Comparison of ENCODE assay signal across 11 cellular contexts in the genomic region with DNA sequence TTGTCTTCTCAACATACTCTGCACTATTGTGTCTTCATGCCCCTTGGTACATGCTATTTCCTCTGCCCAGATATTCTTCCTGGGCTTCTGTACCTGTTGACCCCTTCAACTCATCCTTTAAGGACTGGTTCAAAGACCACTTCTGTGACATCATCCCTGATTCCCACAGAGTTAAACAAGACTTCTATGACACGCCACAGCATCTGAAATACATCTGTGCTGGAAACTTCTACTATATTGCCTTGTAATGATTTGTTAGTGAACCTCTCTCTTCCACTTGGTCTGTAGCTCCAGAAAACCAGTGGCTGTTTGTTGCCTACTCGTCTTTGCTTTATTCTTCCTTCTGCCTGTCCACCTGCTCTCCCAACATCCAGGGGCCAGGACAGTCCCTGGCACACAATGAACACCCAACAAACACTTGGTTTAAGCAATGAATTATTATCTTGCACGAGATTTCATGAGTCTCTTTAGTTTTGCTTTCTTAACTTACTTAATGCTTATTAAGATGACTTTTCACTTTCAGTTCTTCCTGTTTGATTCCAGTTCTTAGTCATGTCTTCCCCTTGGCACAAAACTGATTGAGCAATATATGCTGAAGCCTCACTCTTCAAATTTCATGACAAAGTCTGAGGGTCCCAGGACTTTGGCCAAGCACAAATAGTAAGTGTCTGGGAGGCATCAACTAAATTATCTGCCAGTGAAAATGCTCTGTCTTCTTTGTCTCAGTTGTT.
DNase-seq lines count a peak whose midpoint lies in the region; ATAC-seq and TF ChIP-seq lines count a peak whose summit lies in the region.
"Had no signal": no experiment of that assay in that cellular context is flagged by ENCODE, and none has a peak within 500 bp of the region (broad histone marks: within the 10 kb centered on the region; RNA-seq: fewer than 3 reads in every experiment).

No MANE protein-coding gene starts in this region.

- H3K4me2 ChIP-seq in GM23248 (ENCODE audit: unreplicated experiment) (peak overlapping the region; percentile 57), IMR-90 (ENCODE audit: low read depth, low read length) (no peak overlapping the region)

- H3K9me1 ChIP-seq in IMR-90 (ENCODE audit: insufficient read depth, low read length): no peaks in the 10 kb centered on the region

- no peak overlapping the region for H3K56ac ChIP-seq in IMR-90 (ENCODE audit: extremely low read depth, insufficient read depth, low read length)

- H2BK20ac ChIP-seq in IMR-90 (ENCODE audit: low read depth, low read length): no peak overlapping the region

- H3K4ac ChIP-seq in IMR-90 (ENCODE audit: low read depth, low read length): no peak overlapping the region

- intact Hi-C loops in IMR-90 (cut with micrococcal nuclease) (no loop called here), heart right ventricle (cut with DNase I) (no loop called here), vagina (cut with DNase I) (no loop called here)

- H3K27me3 ChIP-seq in GM23248 (replicated peaks; ENCODE audit: insufficient read depth) (no peaks in the 10 kb centered on the region), IMR-90 (ENCODE audit: control insufficient read depth, insufficient read depth, low read length) (no peaks in the 10 kb centered on the region), heart right ventricle (no peaks in the 10 kb centered on the region), vagina (no peaks in the 10 kb centered on the region)
- H3K27me3 ChIP-seq: tibial nerve had no signal

- H3K23ac ChIP-seq in IMR-90 (ENCODE audit: low read depth, low read length): no peak overlapping the region

- WGBS in GM23248 (ENCODE audit: low coverage in 1 of 2, low lambda C conversion rate in 2 of 2, missing lambda C conversion rate in 2 of 2), 2 experiments: 0% methylated on average over 3 of the region's 3 CpGs
- no CpG with 5 or more reads among the region's 3 CpGs for WGBS in IMR-90 (ENCODE audit: extremely low coverage in 2 of 2, insufficient read length in 1 of 2), 2 experiments
- WGBS in heart right ventricle, 2 donors: 53 to 62% methylated on average over 3 of the region's 3 CpGs

- H3K9ac ChIP-seq in GM23248 (no peak overlapping the region), IMR-90 (ENCODE audit: low read depth, low read length) (no peak overlapping the region)

- H3K4me1 ChIP-seq in GM23248 (ENCODE audit: insufficient read depth): no peaks in the 10 kb centered on the region
- H3K4me1 ChIP-seq in IMR-90 (ENCODE audit: control insufficient read depth, insufficient read depth, low read length): no peaks in the 10 kb centered on the region
- peaks cover 0 to 12% (median 0%) of the 10 kb centered on the region in 9 donors for H3K4me1 ChIP-seq in heart right ventricle
- H3K4me1 ChIP-seq in vagina: no peaks in the 10 kb centered on the region

- H4K91ac ChIP-seq in IMR-90 (ENCODE audit: insufficient read depth, low read depth, low read length): no peak overlapping the region

- H3K79me2 ChIP-seq in GM23248 (ENCODE audit: insufficient read depth): no peaks in the 10 kb centered on the region

- POLR2A ChIA-PET in IMR-90 (lab: Charles Lee; ENCODE audit: unreplicated experiment): no interaction called here

- CTCF ChIA-PET in IMR-90 (lab: Yijun Ruan, JAX): no interaction called here

- no peak overlapping the region for H2BK15ac ChIP-seq in IMR-90 (ENCODE audit: low read depth, low read length)

- H2BK5ac ChIP-seq in IMR-90 (ENCODE audit: low read depth, low read length, poor library complexity, severe bottlenecking): no peak overlapping the region

- H4K20me1 ChIP-seq in GM23248 (ENCODE audit: insufficient read depth) (no peaks in the 10 kb centered on the region), IMR-90 (ENCODE audit: insufficient read depth, low read length) (no peaks in the 10 kb centered on the region)

- no peak overlapping the region for H3K27ac ChIP-seq in GM23248
- no peak overlapping the region for H3K27ac ChIP-seq in IMR-90 (ENCODE audit: insufficient read depth, low read length)
- H3K27ac ChIP-seq in heart right ventricle: peak overlapping the region in 9 of 10 donors; percentile 17 to 86 (median 64)
- no peak overlapping the region for H3K27ac ChIP-seq in vagina

- dilution Hi-C loops in IMR-90 (cut with HindIII; ENCODE audit: low sequenced_read_pairs, unreplicated experiment): no loop called here

- TF ChIP-seq POLR2A in IMR-90 (IDR thresholded peaks at IDR 0.05; ENCODE audit: low read depth, low read length) (no peak), vagina (IDR thresholded peaks at IDR 0.05) (no peak)

- in situ Hi-C loops in GM23248 (cut with MboI): no loop called here
- in situ Hi-C loops in IMR-90 (cut with MboI; ENCODE audit: low sequenced_read_pairs): no loop called here

- no peaks in the 10 kb centered on the region for H3K9me2 ChIP-seq in GM23248 (ENCODE audit: insufficient read depth)

- ATAC-seq in GM18498 (IDR thresholded peaks at IDR 0.05; ENCODE audit: unreplicated experiment) (peak; percentile 93), IMR-90 (ENCODE audit: low read depth) (no peak), heart right ventricle (peak in 7 of 8 donors; percentile 36 to 61 (median 52))
- ATAC-seq in activated CD4-positive, CD25-positive, alpha-beta regulatory T cell treated with anti-CD3 and anti-CD28 coated beads, Interleukin-2, amount 50 U/mL, for 24 hours: no peak

- DNase-seq in GM23248: peak; percentile 42
- DNase-seq in IMR-90: no peak
- no peak for DNase-seq in heart right ventricle
- DNase-seq in kidney tubule cell (ENCODE audit: low spot score): no peak
- no peak for DNase-seq in GM19238 (ENCODE audit: insufficient read length, low spot score)
- no peak for DNase-seq in vagina (ENCODE audit: extremely low spot score in 2 of 2)
- DNase-seq: NCI-H748 treated with DMSO at 0.1 percent for 48 hours had no signal

- TF ChIP-seq CTCF in IMR-90 (conservative IDR thresholded peaks at IDR 0.05; ENCODE audit: low read depth, low read length) (no peak), heart right ventricle (IDR thresholded peaks at IDR 0.05) (no peak), vagina (IDR thresholded peaks at IDR 0.05) (no peak)

- no peaks in the 10 kb centered on the region for H3F3A ChIP-seq in GM23248 (ENCODE audit: insufficient read depth)

- H3K9me3 ChIP-seq in GM23248 (ENCODE audit: low read depth) (no peaks in the 10 kb centered on the region), IMR-90 (ENCODE audit: control insufficient read depth, insufficient read depth, low read length) (peaks cover 2% of the 10 kb centered on the region; the same call in 1 of the 2 replicates), heart right ventricle (no peaks in the 10 kb centered on the region), vagina (no peaks in the 10 kb centered on the region)
- H3K9me3 ChIP-seq: mucosa of descending colon, tibial nerve had no signal

- no peaks in the 10 kb centered on the region for H3K79me1 ChIP-seq in IMR-90 (ENCODE audit: low read depth in 1 of 2, low read length in 2 of 2)

- H3K18ac ChIP-seq in IMR-90 (ENCODE audit: low read depth, low read length): no peak overlapping the region

- no peak overlapping the region for H2AK5ac ChIP-seq in IMR-90 (ENCODE audit: low read depth, low read length)

- no peak overlapping the region for H4K5ac ChIP-seq in IMR-90 (ENCODE audit: low read depth, low read length)

- no TSS peak for BruUV-seq in IMR-90 (replicated peaks; lab: Mats Ljungman, UMichigan)

- no peak overlapping the region for H4K8ac ChIP-seq in IMR-90 (ENCODE audit: low read depth in 2 of 2, low read length in 2 of 2)

- no peak for TF ChIP-seq RAD21 in IMR-90 (IDR thresholded peaks at IDR 0.05; ENCODE audit: low read length)

- H3K36me3 ChIP-seq in GM23248 (ENCODE audit: low read depth) (no peaks in the 10 kb centered on the region), IMR-90 (ENCODE audit: control insufficient read depth, insufficient read depth, low read length) (no peaks in the 10 kb centered on the region), heart right ventricle (no peaks in the 10 kb centered on the region), vagina (no peaks in the 10 kb centered on the region)
- H3K36me3 ChIP-seq: tibial nerve had no signal

- H2AK9ac ChIP-seq in IMR-90 (replicated peaks; ENCODE audit: low read depth, low read length, poor library complexity): no peak overlapping the region

- no peak overlapping the region for H2BK120ac ChIP-seq in IMR-90 (ENCODE audit: low read depth, low read length)

- H3K14ac ChIP-seq in IMR-90 (replicated peaks; ENCODE audit: low read depth, low read length): no peak overlapping the region

- peak overlapping the region; percentile 34; the same call in 1 of the 2 replicates for H3K4me3 ChIP-seq in GM23248
- H3K4me3 ChIP-seq in IMR-90 (ENCODE audit: insufficient read depth, low read depth, low read length): no peak overlapping the region
- peak overlapping the region in 6 of 10 donors; percentile 5 to 40 (median 20) for H3K4me3 ChIP-seq in heart right ventricle
- no peak overlapping the region for H3K4me3 ChIP-seq in vagina
- H3K4me3 ChIP-seq: mucosa of descending colon had no signal

- H2AFZ ChIP-seq in GM23248 (peak overlapping the region; percentile 48), IMR-90 (replicated peaks; ENCODE audit: low read length, poor library complexity) (no peak overlapping the region)

TF ChIP-seq in IMR-90, 13 proteins besides CTCF, POLR2A, EP300 and RAD21:
- TF ChIP-seq NFE2L2 (IDR thresholded peaks at IDR 0.05; ENCODE audit: low read depth, low read length) (no peak), MAFK (IDR thresholded peaks at IDR 0.05; ENCODE audit: low read depth, low read length) (no peak), SMC3 (IDR thresholded peaks at IDR 0.05; ENCODE audit: low read depth, low read length) (no peak), MAZ (IDR thresholded peaks at IDR 0.05; ENCODE audit: borderline replicate concordance, low read depth, low read length) (no peak), CEBPB (IDR thresholded peaks at IDR 0.05; ENCODE audit: low read depth, low read length) (peak; percentile 34; the same call in 1 of the 2 replicates)
- TF ChIP-seq, protein P1, sequence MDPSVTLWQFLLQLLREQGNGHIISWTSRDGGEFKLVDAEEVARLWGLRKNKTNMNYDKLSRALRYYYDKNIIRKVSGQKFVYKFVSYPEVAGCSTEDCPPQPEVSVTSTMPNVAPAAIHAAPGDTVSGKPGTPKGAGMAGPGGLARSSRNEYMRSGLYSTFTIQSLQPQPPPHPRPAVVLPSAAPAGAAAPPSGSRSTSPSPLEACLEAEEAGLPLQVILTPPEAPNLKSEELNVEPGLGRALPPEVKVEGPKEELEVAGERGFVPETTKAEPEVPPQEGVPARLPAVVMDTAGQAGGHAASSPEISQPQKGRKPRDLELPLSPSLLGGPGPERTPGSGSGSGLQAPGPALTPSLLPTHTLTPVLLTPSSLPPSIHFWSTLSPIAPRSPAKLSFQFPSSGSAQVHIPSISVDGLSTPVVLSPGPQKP (IDR thresholded peaks at IDR 0.05; ENCODE audit: borderline replicate concordance, low read depth, low read length): no peak

Comparison
In these comparisons a context has a peak if more than half of its experiments do, and no peak if none do; other contexts are left out.
1. ATAC-seq: peak in GM18498 (single experiment) and heart right ventricle (7 of 8); none in IMR-90 (single experiment) and activated CD4-positive, CD25-positive, alpha-beta regulatory T cell treated with anti-CD3 and anti-CD28 coated beads, Interleukin-2, amount 50 U/mL, for 24 hours (0 of 2).
2. H3K27ac ChIP-seq: peak in heart right ventricle (9 of 10); none in GM23248 (single experiment), IMR-90 (single experiment) and vagina (single experiment).
3. H3K4me3 ChIP-seq: peak in GM23248 (single experiment) and heart right ventricle (6 of 10); none in IMR-90 (single experiment) and vagina (0 of 2).